2 cellular contexts compared by ENCODE assay signal in genomic region chr18:67433971-67434370, GRCh38.
A peak's percentile ranks its signal among the peaks of the same experiment; 100 is the strongest.
TF ChIP-seq lines count a peak whose summit lies in the region.

No MANE protein-coding gene starts in this region.

TF ChIP-seq in HepG2, 621 proteins besides CTCF, POLR2A, EP300 and RAD21:
- TF ChIP-seq NR2F6 (IDR thresholded peaks at IDR 0.05) (peak; percentile 28; the same call in 1 of the 2 replicates), NR2F6 (CRISPR knock-in tag; IDR thresholded peaks at IDR 0.05) (no peak), GABPB1 (CRISPR knock-in tag; IDR thresholded peaks at IDR 0.05) (peak; percentile 28; the same call in 1 of the 2 replicates), HCFC1 (IDR thresholded peaks at IDR 0.05; ENCODE audit: low read depth, low read length) (no peak), NR2C2 (CRISPR knock-in tag; IDR thresholded peaks at IDR 0.05; ENCODE audit: borderline replicate concordance) (peak; percentile 87), GABPA (IDR thresholded peaks at IDR 0.05; ENCODE audit: low read depth, low read length) (no peak), GABPA (CRISPR knock-in tag; IDR thresholded peaks at IDR 0.05; ENCODE audit: low read depth) (peak; percentile 69), HNRNPUL1 (IDR thresholded peaks at IDR 0.05; ENCODE audit: low read depth, low read length) (no peak), SMARCE1 (IDR thresholded peaks at IDR 0.05; ENCODE audit: borderline replicate concordance) (no peak)
TF ChIP-seq in HepG2: peak in this region for 4.

TF ChIP-seq in endothelial cell of umbilical vein, 7 proteins besides CTCF, POLR2A, EP300 and RAD21:
- TF ChIP-seq GATA2 (IDR thresholded peaks at IDR 0.05; ENCODE audit: insufficient read depth, insufficient read length, low read depth, low read length) (no peak), JUN (IDR thresholded peaks at IDR 0.05; ENCODE audit: borderline replicate concordance, insufficient read depth, insufficient read length, low read depth) (no peak), MAX (IDR thresholded peaks at IDR 0.05; ENCODE audit: insufficient read depth, insufficient read length) (no peak), EZH2 (IDR thresholded peaks at IDR 0.05; ENCODE audit: borderline replicate concordance, low read depth, low read length, severe bottlenecking) (no peak), FOS (IDR thresholded peaks at IDR 0.05; ENCODE audit: borderline replicate concordance, insufficient read depth, low read length) (no peak), MYC (IDR thresholded peaks at IDR 0.05; ENCODE audit: low read depth, low read length) (no peak), POLR2AphosphoS5 (IDR thresholded peaks at IDR 0.05; ENCODE audit: insufficient read depth, low read depth, low read length) (no peak)
